ENCODE assay signal across 15 cellular contexts in the genomic region with DNA sequence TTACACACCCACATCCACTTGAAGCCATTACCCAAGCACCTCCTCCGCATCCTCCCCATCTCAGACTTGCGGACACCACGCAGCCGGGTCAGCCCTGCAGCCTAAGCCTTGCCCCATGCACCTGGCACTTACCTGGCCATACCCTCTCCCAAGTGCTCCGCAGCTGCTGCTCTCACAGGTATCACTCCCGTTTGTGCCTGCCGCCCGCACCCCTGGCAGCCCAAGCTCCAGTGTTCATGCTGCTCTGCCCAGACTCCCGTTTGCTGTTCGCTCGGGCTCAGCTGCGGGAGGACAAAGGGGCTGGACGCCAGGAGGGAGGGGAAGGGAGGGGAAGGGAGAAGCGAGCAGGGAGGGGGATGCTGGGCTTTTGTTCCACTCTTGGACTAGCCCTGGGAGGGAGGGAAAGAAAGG. TPM values are rescaled to one million over a fixed set of nuclear protein-coding genes. Genes with fewer than 3 reads are reported as not detected.
DNase-seq lines count a peak whose midpoint lies in the region; ATAC-seq and TF ChIP-seq lines count a peak whose summit lies in the region.
"Had no signal": no experiment of that assay in that cellular context is flagged by ENCODE, and none has a peak within 500 bp of the region (broad histone marks: within the 10 kb centered on the region; RNA-seq: fewer than 3 reads in every experiment).

A gene with protein sequence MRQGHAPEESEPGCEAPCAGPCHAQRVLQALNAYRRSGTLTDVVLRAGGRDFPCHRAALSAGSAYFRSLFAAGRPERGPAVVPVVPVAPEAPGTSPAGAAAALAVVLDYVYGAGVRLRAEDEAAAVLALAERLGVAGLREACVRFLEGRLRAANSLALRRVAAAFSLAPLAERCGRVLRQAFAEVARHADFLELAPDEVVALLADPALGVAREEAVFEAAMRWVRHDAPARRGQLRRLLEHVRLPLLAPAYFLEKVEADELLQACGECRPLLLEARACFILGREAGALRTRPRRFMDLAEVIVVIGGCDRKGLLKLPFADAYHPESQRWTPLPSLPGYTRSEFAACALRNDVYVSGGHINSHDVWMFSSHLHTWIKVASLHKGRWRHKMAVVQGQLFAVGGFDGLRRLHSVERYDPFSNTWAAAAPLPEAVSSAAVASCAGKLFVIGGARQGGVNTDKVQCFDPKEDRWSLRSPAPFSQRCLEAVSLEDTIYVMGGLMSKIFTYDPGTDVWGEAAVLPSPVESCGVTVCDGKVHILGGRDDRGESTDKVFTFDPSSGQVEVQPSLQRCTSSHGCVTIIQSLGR (minus strand): TSS at position 293 of the 411 bp plus-strand sequence. CDS start 2,574 bp downstream, outside the sequence.

- H3K36me3 ChIP-seq in GM23338 (ENCODE audit: insufficient read depth) (no peaks in the 10 kb centered on the region), osteoblast (ENCODE audit: insufficient read depth, low read length) (no peaks in the 10 kb centered on the region)

- TF ChIP-seq CTCF in GM23338 (conservative IDR thresholded peaks at IDR 0.05; ENCODE audit: low read depth in 2 of 2) (no peak), endothelial cell (IDR thresholded peaks at IDR 0.05; ENCODE audit: unreplicated experiment) (no peak), osteoblast (IDR thresholded peaks at IDR 0.05; ENCODE audit: extremely low read depth, low read depth, low read length) (no peak), osteocyte (IDR thresholded peaks at IDR 0.05) (no peak)

- POLR2A ChIA-PET in activated CD8-positive, alpha-beta T cell treated with anti-CD3 and anti-CD28 coated beads, Interleukin-2, amount 10 ng/mL, durations not matched to agents 7 days and 5 days (lab: Charles Lee): no interaction called here

- H2AFZ ChIP-seq in GM23338 (peak within 1 kb of the TSS; percentile 69), osteoblast (ENCODE audit: low read length) (no peak within 1 kb of the TSS)

- H4K20me1 ChIP-seq in GM23338 (replicated peaks; ENCODE audit: insufficient read depth): no peaks in the 10 kb centered on the region; the same call in 1 of the 2 replicates
- H4K20me1 ChIP-seq in osteoblast (ENCODE audit: insufficient read depth, low read length): no peaks in the 10 kb centered on the region

- H3K27me3 Mint-ChIP-seq in GM23338 (ENCODE audit: insufficient read depth, low read depth, poor library complexity): peaks cover 59% of the 10 kb centered on the region
- peaks cover 55% of the 10 kb centered on the region for H3K27me3 Mint-ChIP-seq in endothelial cell (ENCODE audit: unreplicated experiment)
- peaks cover 43% of the 10 kb centered on the region for H3K27me3 Mint-ChIP-seq in activated CD8-positive, alpha-beta T cell treated with anti-CD3 and anti-CD28 coated beads, Interleukin-2, amount 10 ng/mL, durations not matched to agents 7 days and 5 days (ENCODE audit: low read depth)
- H3K27me3 Mint-ChIP-seq in osteocyte (ENCODE audit: unreplicated experiment): peaks cover 27% of the 10 kb centered on the region

- H3K27ac Mint-ChIP-seq in GM23338 (no peak within 1 kb of the TSS), endothelial cell (ENCODE audit: unreplicated experiment) (peak within 1 kb of the TSS; percentile 62), osteocyte (ENCODE audit: unreplicated experiment) (no peak within 1 kb of the TSS)
- no peak within 1 kb of the TSS for H3K27ac Mint-ChIP-seq in activated CD8-positive, alpha-beta T cell treated with anti-CD3 and anti-CD28 coated beads, Interleukin-2, amount 10 ng/mL, durations not matched to agents 7 days and 5 days
- H3K27ac Mint-ChIP-seq: activated naive CD4-positive, alpha-beta T cell treated with anti-CD3 and anti-CD28 coated beads, Interleukin-2, amount 50 U/mL, for 72 hours; stimulated activated naive CD8-positive, alpha-beta T cell treated with anti-CD3 and anti-CD28 coated beads, Interleukin-15, Interleukin-2, amounts not matched to agents 100 ng/mL and 50 ng/mL, for 24 hours had no signal

- H3K4me1 Mint-ChIP-seq in GM23338 (peaks cover 28% of the 10 kb centered on the region), endothelial cell (ENCODE audit: unreplicated experiment) (peaks cover 42% of the 10 kb centered on the region), osteocyte (ENCODE audit: unreplicated experiment) (peaks cover 9% of the 10 kb centered on the region)
- H3K4me1 Mint-ChIP-seq in activated CD8-positive, alpha-beta T cell treated with anti-CD3 and anti-CD28 coated beads, Interleukin-2, amount 10 ng/mL, durations not matched to agents 7 days and 5 days (ENCODE audit: low read depth): peaks cover 16% of the 10 kb centered on the region

- no peaks in the 10 kb centered on the region for H3K9me2 ChIP-seq in GM23338 (ENCODE audit: insufficient read depth)

- no peaks in the 10 kb centered on the region for H3K79me2 ChIP-seq in GM23338 (replicated peaks; ENCODE audit: insufficient read depth)
- H3K79me2 ChIP-seq in osteoblast (ENCODE audit: insufficient read depth, low read length): no peaks in the 10 kb centered on the region

- H3K9me3 ChIP-seq in osteoblast (ENCODE audit: low read depth, low read length): peaks cover 2% of the 10 kb centered on the region

- H3K27ac ChIP-seq in GM23338 (ENCODE audit: low read depth): no peak within 1 kb of the TSS
- no peak within 1 kb of the TSS for H3K27ac ChIP-seq in osteoblast (ENCODE audit: low read depth, low read length)
- H3K27ac ChIP-seq: BLaER1 treated with 17β-estradiol and CSF1 and Interleukin-3, amounts not matched to agents 10 nM and 100 nM had no signal

- H3K27me3 ChIP-seq in GM23338 (ENCODE audit: insufficient read depth) (peaks cover 56% of the 10 kb centered on the region), osteoblast (ENCODE audit: insufficient read depth, low read length) (peaks cover 44% of the 10 kb centered on the region)

- H3K9me3 Mint-ChIP-seq in GM23338 (peaks cover 19% of the 10 kb centered on the region), endothelial cell (ENCODE audit: unreplicated experiment) (no peaks in the 10 kb centered on the region), osteocyte (ENCODE audit: unreplicated experiment) (no peaks in the 10 kb centered on the region)
- peaks cover 4% of the 10 kb centered on the region for H3K9me3 Mint-ChIP-seq in activated CD8-positive, alpha-beta T cell treated with anti-CD3 and anti-CD28 coated beads, Interleukin-2, amount 10 ng/mL, durations not matched to agents 7 days and 5 days (ENCODE audit: insufficient read depth)

- CTCF ChIA-PET in activated CD8-positive, alpha-beta T cell treated with anti-CD3 and anti-CD28 coated beads, Interleukin-2, amount 10 ng/mL, durations not matched to agents 7 days and 5 days (lab: Charles Lee): interaction anchor here (0.9 to 1.8 kb wide), 4 partner anchors 11 to 45 kb away, joined by 3 to 7 read pairs (median 4); no protein-coding TSS in a partner anchor

- peaks cover 6% of the 10 kb centered on the region; the same call in 1 of the 2 replicates for H3F3A ChIP-seq in GM23338 (replicated peaks; ENCODE audit: low read depth)

- peak; percentile 15 for ATAC-seq in GM23338
- ATAC-seq in activated CD8-positive, alpha-beta T cell treated with anti-CD3 and anti-CD28 coated beads, Interleukin-2, amount 10 ng/mL, durations not matched to agents 7 days and 5 days: no peak
- ATAC-seq: activated naive CD4-positive, alpha-beta T cell treated with anti-CD3 and anti-CD28 coated beads, Interleukin-2, amount 50 U/mL, for 72 hours; esophagus mucosa; mucosa of descending colon; sciatic nerve had no signal

- DNase-seq in GM23338 (ENCODE audit: low spot score) (no peak), NCI-H345 treated with DMSO at 0.1 percent for 48 hours (lab: John Stamatoyannopoulos, UW; ENCODE audit: unreplicated experiment) (peak; percentile 29), endothelial cell (ENCODE audit: low spot score) (peak; percentile 47), osteoblast (ENCODE audit: insufficient read length, low spot score, missing footprints) (peak; percentile 80), osteocyte (ENCODE audit: extremely low spot score, unreplicated experiment) (no peak), KG1 (lab: John Stamatoyannopoulos, UW) (no peak)
- no peak for DNase-seq in activated CD8-positive, alpha-beta T cell treated with anti-CD3 and anti-CD28 coated beads, Interleukin-2, amount 10 ng/mL, durations not matched to agents 7 days and 5 days
- DNase-seq: NCI-H526 treated with DMSO at 0.1 percent for 48 hours, SHP77 had no signal

- peak within 1 kb of the TSS; percentile 43 for H3K4me3 ChIP-seq in GM23338
- no peak within 1 kb of the TSS for H3K4me3 ChIP-seq in osteoblast (ENCODE audit: insufficient read depth, low read length)
- H3K4me3 ChIP-seq: BLaER1 treated with 17β-estradiol and CSF1 and Interleukin-3, amounts not matched to agents 10 nM and 100 nM; mucosa of descending colon had no signal

- peak within 1 kb of the TSS; percentile 66 for H3K4me3 Mint-ChIP-seq in GM23338
- peak within 1 kb of the TSS; percentile 49 for H3K4me3 Mint-ChIP-seq in endothelial cell (ENCODE audit: unreplicated experiment)
- no peak within 1 kb of the TSS for H3K4me3 Mint-ChIP-seq in activated CD8-positive, alpha-beta T cell treated with anti-CD3 and anti-CD28 coated beads, Interleukin-2, amount 10 ng/mL, durations not matched to agents 7 days and 5 days
- H3K4me3 Mint-ChIP-seq in osteocyte (ENCODE audit: unreplicated experiment): no peak within 1 kb of the TSS
- H3K4me3 Mint-ChIP-seq: stimulated activated naive CD8-positive, alpha-beta T cell treated with anti-CD3 and anti-CD28 coated beads, Interleukin-15, Interleukin-2, amounts not matched to agents 100 ng/mL and 50 ng/mL, for 24 hours had no signal

- H3K36me3 Mint-ChIP-seq in GM23338 (ENCODE audit: low read depth) (peaks cover 19% of the 10 kb centered on the region), endothelial cell (ENCODE audit: low read depth, unreplicated experiment) (peaks cover 64% of the 10 kb centered on the region), osteocyte (ENCODE audit: unreplicated experiment) (peaks cover 2% of the 10 kb centered on the region)
- peaks cover 6% of the 10 kb centered on the region for H3K36me3 Mint-ChIP-seq in activated CD8-positive, alpha-beta T cell treated with anti-CD3 and anti-CD28 coated beads, Interleukin-2, amount 10 ng/mL, durations not matched to agents 7 days and 5 days (ENCODE audit: low read depth)

- peak within 1 kb of the TSS; percentile 71 for H3K4me2 ChIP-seq in GM23338
- no peak within 1 kb of the TSS for H3K4me2 ChIP-seq in osteoblast (ENCODE audit: insufficient read depth, low read length)
- H3K4me2 ChIP-seq: BLaER1 treated with 17β-estradiol and CSF1 and Interleukin-3, amounts not matched to agents 10 nM and 100 nM had no signal

- H3K4me1 ChIP-seq in GM23338 (ENCODE audit: insufficient read depth): peaks cover 10% of the 10 kb centered on the region
- peaks cover 3% of the 10 kb centered on the region for H3K4me1 ChIP-seq in osteoblast (ENCODE audit: insufficient read depth, low read length)

TF ChIP-seq in GM23338, 12 proteins besides CTCF, POLR2A, EP300 and RAD21 (continues in another document):
- no peak for TF ChIP-seq ZNF114 (CRISPR knock-in tag; IDR thresholded peaks at IDR 0.05)

RNA-seq across cellular contexts. Expression of the gene that starts here (rescaled TPM):
- 0.28 and 1.1 TPM in 2 replicates for total RNA-seq in GM23338 (2014; rRNA removed; shearing (Covaris generic))
- polyA plus RNA-seq in GM23338 (2016; fragmentation: Nextera tagmentation; extraction: Ambion mirVana): 0.10 TPM in 1 of 2 replicates, not detected in the other
- total RNA-seq in endothelial cell (ENCODE audit: unreplicated experiment) (2.8 TPM), osteoblast (2.4 and 4.3 TPM in 2 replicates), osteocyte (2.3 and 2.8 TPM in 2 replicates)
- total RNA-seq in activated CD8-positive, alpha-beta T cell treated with anti-CD3 and anti-CD28 coated beads, Interleukin-2, amount 10 ng/mL, durations not matched to agents 7 days and 5 days: under 1 TPM; 0.26 to 0.31 TPM

Comparison
In these comparisons a context has a peak if more than half of its experiments do, and no peak if none do; other contexts are left out.
1. DNase-seq: peak in NCI-H345 treated with DMSO at 0.1 percent for 48 hours (single experiment), endothelial cell (single experiment) and osteoblast (single experiment); none in GM23338 (single experiment), activated CD8-positive, alpha-beta T cell treated with anti-CD3 and anti-CD28 coated beads, Interleukin-2, amount 10 ng/mL, durations not matched to agents 7 days and 5 days (single experiment), osteocyte (single experiment) and KG1 (single experiment).
2. H3K4me3 Mint-ChIP-seq: peak in GM23338 (single experiment) and endothelial cell (single experiment); none in activated CD8-positive, alpha-beta T cell treated with anti-CD3 and anti-CD28 coated beads, Interleukin-2, amount 10 ng/mL, durations not matched to agents 7 days and 5 days (single experiment) and osteocyte (single experiment).